ENCODE assay signal across 8 cellular contexts in genomic region chr2:11746807-11747459, GRCh38. TPM values are rescaled to one million over a fixed set of nuclear protein-coding genes. Genes with fewer than 3 reads are reported as not detected.
DNase-seq lines count a peak whose midpoint lies in the region; ATAC-seq, FAIRE-seq and TF ChIP-seq lines count a peak whose summit lies in the region.

No MANE protein-coding gene starts in this region.

- no peak for FAIRE-seq in astrocyte (lab: Jason Lieb, UNC)

- peaks cover 47% of the 10 kb centered on the region for H4K20me1 ChIP-seq in astrocyte (ENCODE audit: insufficient read depth, low read length)

- H3K36me3 ChIP-seq in astrocyte (ENCODE audit: insufficient read depth, low read length): no peaks in the 10 kb centered on the region

- H3K36me3 Mint-ChIP-seq in astrocyte (ENCODE audit: low read depth, unreplicated experiment) (no peaks in the 10 kb centered on the region), immature natural killer cell (no peaks in the 10 kb centered on the region)

- H3K27ac ChIP-seq in AG04450 (ENCODE audit: low read depth, low read length): peak overlapping the region; percentile 61
- H3K27ac ChIP-seq in astrocyte (ENCODE audit: low read depth, low read length): peak overlapping the region; percentile 66
- peak overlapping the region; percentile 65 to 90 (median 85) for H3K27ac ChIP-seq in skin epidermis

- POLR2A ChIA-PET in AG04450 (lab: Yijun Ruan, JAX): interaction anchor here (0.6 to 1.8 kb wide), 3 partner anchors 12 to 281 kb away, joined by 3 to 7 read pairs (median 4); partner anchors contain the start of gene E2F6

- H3K9me3 Mint-ChIP-seq in astrocyte (ENCODE audit: unreplicated experiment): peaks cover 4% of the 10 kb centered on the region
- no peaks in the 10 kb centered on the region for H3K9me3 Mint-ChIP-seq in immature natural killer cell

- H2AFZ ChIP-seq in astrocyte (ENCODE audit: low read depth, low read length): peak overlapping the region; percentile 55

- CTCF ChIA-PET in AG04450 (lab: Charles Lee): interaction anchor here (0.6 to 3.4 kb wide), 8 partner anchors 8 to 606 kb away, joined by 3 to 21 read pairs (median 4); no protein-coding TSS in a partner anchor

- H3K9ac ChIP-seq in astrocyte (ENCODE audit: low read length): peak overlapping the region; percentile 86

- no peak for DNase-seq in AG04450 (ENCODE audit: low read depth, low spot score)
- peak; percentile 75 for DNase-seq in NCI-H2171 (lab: John Stamatoyannopoulos, UW)
- DNase-seq in astrocyte (ENCODE audit: low read depth): peak; percentile 26
- no peak for DNase-seq in immature natural killer cell

- peaks cover 41% of the 10 kb centered on the region for H3K4me1 ChIP-seq in astrocyte (ENCODE audit: insufficient read depth, low read length)

- H3K27ac Mint-ChIP-seq in astrocyte (ENCODE audit: unreplicated experiment) (no peak overlapping the region), immature natural killer cell (peak overlapping the region; percentile 78 to 93 (median 86))

- H3K4me3 ChIP-seq in AG04450 (ENCODE audit: low read depth, low read length) (peak overlapping the region; percentile 89), astrocyte (ENCODE audit: insufficient read depth, low read depth, low read length) (peak overlapping the region; percentile 71), skin epidermis (peak overlapping the region; percentile 56 to 88 (median 72))

- H3K9me3 ChIP-seq in AG04450 (ENCODE audit: control insufficient read depth, insufficient read depth, low read length) (no peaks in the 10 kb centered on the region; the same call in 1 of the 2 replicates), astrocyte (ENCODE audit: insufficient read depth, low read depth, low read length) (no peaks in the 10 kb centered on the region)

- peaks cover 50% of the 10 kb centered on the region for H3K79me2 ChIP-seq in astrocyte (ENCODE audit: insufficient read depth, low read length)

- H3K4me2 ChIP-seq in astrocyte (ENCODE audit: low read length): peak overlapping the region; percentile 89

- H3K4me3 Mint-ChIP-seq in astrocyte (ENCODE audit: unreplicated experiment): peak overlapping the region; percentile 75
- H3K4me3 Mint-ChIP-seq in immature natural killer cell: peak overlapping the region; percentile 82 to 97 (median 92)

- TF ChIP-seq CTCF in AG04450 (IDR thresholded peaks at IDR 0.05; ENCODE audit: low read depth, low read length): no peak
- TF ChIP-seq CTCF in astrocyte (IDR thresholded peaks at IDR 0.05; ENCODE audit: insufficient read depth, low read depth, low read length): no peak

- H3K4me1 Mint-ChIP-seq in astrocyte (ENCODE audit: low read depth, unreplicated experiment) (peaks cover 49% of the 10 kb centered on the region), immature natural killer cell (peaks cover 79 to 80% of the 10 kb centered on the region in 2 donors)

- no peaks in the 10 kb centered on the region for H3K27me3 Mint-ChIP-seq in astrocyte (ENCODE audit: low read depth, unreplicated experiment)
- peaks cover 4 to 6% (median 6%) of the 10 kb centered on the region in 3 donors for H3K27me3 Mint-ChIP-seq in immature natural killer cell (ENCODE audit: low read depth in 3 of 3)

- H3K27me3 ChIP-seq in AG04450 (ENCODE audit: control insufficient read depth, insufficient read depth, low read length) (no peaks in the 10 kb centered on the region), astrocyte (ENCODE audit: insufficient read depth, low read length) (no peaks in the 10 kb centered on the region)

- ATAC-seq in GM19455 (IDR thresholded peaks at IDR 0.05; ENCODE audit: unreplicated experiment) (peak; percentile 17), GM19035 (IDR thresholded peaks at IDR 0.05; ENCODE audit: unreplicated experiment) (no peak), GM18867 (IDR thresholded peaks at IDR 0.05; ENCODE audit: unreplicated experiment) (no peak)

RNA-seq across cellular contexts. Expression of gene LPIN1, which starts 0.5 kb away (rescaled TPM):
- polyA plus RNA-seq in AG04450 (2011; rRNA removed) (34.6 and 40.5 TPM in 2 replicates), immature natural killer cell (10 to 100 TPM; 14.1 to 34.0 (median 16.3) TPM)
- 29.8 and 32.7 TPM in 2 replicates for polyA minus RNA-seq in AG04450 (2011; rRNA and poly(A)+ RNA removed)
- total RNA-seq in astrocyte: 16.1 and 23.4 TPM in 2 replicates

Comparison
In these comparisons a context has a peak if more than half of its experiments do, and no peak if none do; other contexts are left out.
1. DNase-seq: peak in NCI-H2171 (single experiment) and astrocyte (single experiment); none in AG04450 (single experiment) and immature natural killer cell (0 of 3).
2. Peak in every context shown above with its lines, with median percentiles within 50 percentile points of each other: H3K27ac ChIP-seq and H3K4me3 ChIP-seq.